ENCODE assay signal across 8 cellular contexts in the genomic region with DNA sequence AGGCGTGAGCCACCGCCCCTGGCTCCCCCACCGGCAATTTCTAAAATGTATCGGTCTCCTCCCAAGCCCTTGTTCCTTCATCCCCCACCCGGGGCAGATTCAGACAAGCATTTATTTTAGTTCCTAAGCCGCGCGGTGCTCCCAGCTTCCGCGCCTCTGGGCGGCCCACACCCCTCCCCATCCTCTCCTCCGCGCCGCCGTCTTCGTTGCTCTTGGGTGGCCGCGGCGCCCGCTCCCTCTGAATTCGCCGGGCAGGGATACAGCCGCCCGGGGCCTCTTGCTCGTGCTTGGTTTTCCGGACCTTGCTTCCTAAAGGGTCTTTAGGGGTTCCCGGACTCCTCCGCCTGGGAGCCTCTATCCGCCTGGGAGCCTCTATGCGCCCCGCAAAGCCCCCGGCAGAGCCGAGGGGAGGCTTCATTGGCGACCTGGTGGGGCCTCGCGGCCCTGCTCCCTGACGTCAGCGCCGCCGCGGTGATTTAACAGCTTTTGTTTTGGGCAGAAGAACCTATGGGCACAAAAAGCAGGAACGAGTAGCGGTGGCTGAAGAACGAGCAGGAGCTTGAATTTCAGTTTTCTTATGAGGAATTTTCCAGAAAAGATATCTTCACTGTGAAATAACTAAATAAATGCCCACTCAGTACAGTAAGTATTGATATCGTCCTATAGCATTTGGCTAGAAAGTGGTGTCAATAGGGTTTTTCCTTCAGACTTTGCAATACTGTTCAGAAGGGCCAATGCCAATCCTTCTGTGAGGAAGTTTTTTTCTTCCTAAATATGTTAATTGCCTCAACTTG. TPM values are rescaled to one million over a fixed set of nuclear protein-coding genes. Genes with fewer than 3 reads are reported as not detected.
DNase-seq lines count a peak whose midpoint lies in the region; ATAC-seq and TF ChIP-seq lines count a peak whose summit lies in the region.

No MANE protein-coding gene starts in this region.

- H3K27me3 ChIP-seq in dorsolateral prefrontal cortex: no peaks in the 10 kb centered on the region
- H3K27me3 ChIP-seq in right lobe of liver: no peaks in the 10 kb centered on the region

- H3K27ac ChIP-seq in dorsolateral prefrontal cortex (peak overlapping the region in 57 of 59 donors; percentile 35 to 95 (median 87)), right lobe of liver (peak overlapping the region; percentile 72 to 86 (median 83))

- ATAC-seq in HG03354 (IDR thresholded peaks at IDR 0.05; ENCODE audit: poor library complexity, severe bottlenecking, unreplicated experiment) (peak; percentile 83), right lobe of liver (peak; percentile 75 to 79 (median 76))

- no peaks in the 10 kb centered on the region for H3K9me3 ChIP-seq in right lobe of liver

- no peaks in the 10 kb centered on the region for H3K36me3 ChIP-seq in right lobe of liver

- intact Hi-C loops in dorsolateral prefrontal cortex (cut with DNase I): loop anchor here (2.0 to 10.0 kb wide), 4 partner anchors 17 to 301 kb away; a partner anchor contains a TSS
- intact Hi-C loops in right lobe of liver (cut with DNase I): no loop called here

- WGBS in right lobe of liver (ENCODE audit: insufficient coverage, low coverage, low lambda C conversion rate, missing lambda C conversion rate): 2% methylated on average over 39 of the region's 45 CpGs

- peak; percentile 76 for TF ChIP-seq POLR2A in GM19099 (IDR thresholded peaks at IDR 0.05; ENCODE audit: extremely low read depth, insufficient read length, low read depth)
- TF ChIP-seq POLR2A in right lobe of liver (IDR thresholded peaks at IDR 0.05): peak; percentile 12

- DNase-seq in Ammon's horn (ENCODE audit: low spot score): peak; percentile 72
- peak; percentile 93 for DNase-seq in NCI-H510A (lab: John Stamatoyannopoulos, UW)
- DNase-seq in activated CD4-positive, alpha-beta T cell treated with anti-CD3 and anti-CD28 coated beads, Interleukin-2, amount 50 U/mL, for 4 hours: peak; percentile 65 to 68
- peak; percentile 39 to 75 (median 63) for DNase-seq in dorsolateral prefrontal cortex
- peak; percentile 70 to 81 (median 70) for DNase-seq in right lobe of liver
- DNase-seq in stimulated activated CD4-positive, alpha-beta T cell treated with anti-CD3 and anti-CD28 coated beads, Interleukin-4, amount 100 ng/mL, for 24 hours: peak; percentile 76

- TF ChIP-seq CTCF in dorsolateral prefrontal cortex (IDR thresholded peaks at IDR 0.05 in 54 of 56, conservative IDR thresholded peaks at IDR 0.05 in 2 of 56; ENCODE audit: low read depth in 1 of 56, partially characterized antibody in 56 of 56) (peak in 13 of 56 donors; percentile 3 to 40 (median 14)), right lobe of liver (IDR thresholded peaks at IDR 0.05) (peak in 1 of 4 donors; percentile 20)

- H3K4me1 ChIP-seq in right lobe of liver: no peaks in the 10 kb centered on the region

- H3K4me3 ChIP-seq in dorsolateral prefrontal cortex (peak overlapping the region; percentile 58 to 88 (median 72)), right lobe of liver (peak overlapping the region; percentile 60 to 69 (median 60))

RNA-seq across cellular contexts. Expression of a gene that starts 37.3 kb away (rescaled TPM):
- total RNA-seq in dorsolateral prefrontal cortex: 10 to 100 TPM; 39.3 to 68.9 (median 53.3) TPM
- total RNA-seq in right lobe of liver: 10 to 100 TPM; 11.2 to 20.5 (median 14.4) TPM

RNA-seq across cellular contexts. Expression of a gene that starts 37.5 kb away (rescaled TPM):
- total RNA-seq in dorsolateral prefrontal cortex: 10 to 100 TPM in 20 of 120 experiments, 1 to 10 TPM in 100; 3.6 to 14.0 (median 7.5) TPM
- total RNA-seq in right lobe of liver: 1 to 10 TPM in 5 of 6 experiments, under 1 TPM in 1; 0.80 to 2.8 (median 1.6) TPM

Comparison
In these comparisons a context has a peak if more than half of its experiments do, and no peak if none do; other contexts are left out.
1. Peak in every context shown above with its lines: DNase-seq, ATAC-seq, H3K4me3 ChIP-seq and H3K27ac ChIP-seq.
2. intact Hi-C loops: an anchor here in dorsolateral prefrontal cortex (2.0 to 10.0 kb wide); none called in right lobe of liver.